8 cellular contexts compared by ENCODE assay signal in genomic region chr13:105139380-105140285, GRCh38.
DNase-seq lines count a peak whose midpoint lies in the region; ATAC-seq and TF ChIP-seq lines count a peak whose summit lies in the region.

No MANE protein-coding gene starts in this region.

- H3K4me3 Mint-ChIP-seq in CD4-positive, alpha-beta memory T cell: peak overlapping the region; percentile 85 to 98 (median 94)
- peak overlapping the region; percentile 96 for H3K4me3 Mint-ChIP-seq in activated T-helper 17 cell treated with anti-CD3 and anti-CD28 coated beads, Interleukin-2, amount 50 U/mL, for 72 hours

- no peaks in the 10 kb centered on the region for H3K9me3 ChIP-seq in CD4-positive, alpha-beta memory T cell (ENCODE audit: control insufficient read depth in 1 of 2, low read length in 2 of 2)
- no peaks in the 10 kb centered on the region for H3K9me3 ChIP-seq in Peyer's patch

- intact Hi-C loops in CD4-positive, alpha-beta memory T cell (cut with micrococcal nuclease): loop anchor here (5.0 to 10.0 kb wide), 2 partner anchors 1395 to 1428 kb away; partner anchors contain the start of genes ARGLU1 and EFNB2
- intact Hi-C loops in left ventricle myocardium superior (cut with micrococcal nuclease): no loop called here

- peak; percentile 67 to 73 (median 70) for DNase-seq in CD4-positive, alpha-beta memory T cell
- DNase-seq in Peyer's patch (peak in 2 of 3 donors; percentile 65 to 67), left ventricle myocardium superior (peak; percentile 63), NCI-H1417 treated with DMSO at 0.1 percent for 48 hours (lab: John Stamatoyannopoulos, UW) (no peak)
- peak; percentile 43 for DNase-seq in stimulated activated CD4-positive, alpha-beta T cell treated with anti-CD3 and anti-CD28 coated beads, Interleukin-4, amount 100 ng/mL, for 1 hour

- TF ChIP-seq POLR2A in Peyer's patch (IDR thresholded peaks at IDR 0.05): no peak

- H3K27me3 Mint-ChIP-seq in CD4-positive, alpha-beta memory T cell: no peaks in the 10 kb centered on the region
- H3K27me3 Mint-ChIP-seq in activated T-helper 17 cell treated with anti-CD3 and anti-CD28 coated beads, Interleukin-2, amount 50 U/mL, for 72 hours: no peaks in the 10 kb centered on the region

- H3K9me3 Mint-ChIP-seq in CD4-positive, alpha-beta memory T cell: no peaks in the 10 kb centered on the region
- no peaks in the 10 kb centered on the region for H3K9me3 Mint-ChIP-seq in activated T-helper 17 cell treated with anti-CD3 and anti-CD28 coated beads, Interleukin-2, amount 50 U/mL, for 72 hours

- peak in 3 of 6 experiments; percentile 5 to 11 (median 9) for TF ChIP-seq CTCF in Peyer's patch (IDR thresholded peaks at IDR 0.05)

- H3K27ac Mint-ChIP-seq in CD4-positive, alpha-beta memory T cell: peak overlapping the region; percentile 89 to 98 (median 96)
- peak overlapping the region; percentile 97 for H3K27ac Mint-ChIP-seq in activated T-helper 17 cell treated with anti-CD3 and anti-CD28 coated beads, Interleukin-2, amount 50 U/mL, for 72 hours

- ATAC-seq in GM19438 (IDR thresholded peaks at IDR 0.05; ENCODE audit: low read depth, unreplicated experiment): peak; percentile 99
- peak; percentile 97 for ATAC-seq in HG03521 (IDR thresholded peaks at IDR 0.05; ENCODE audit: unreplicated experiment)
- peak; percentile 89 for ATAC-seq in activated T-helper 17 cell treated with anti-CD3 and anti-CD28 coated beads, Interleukin-2, amount 50 U/mL, for 72 hours (replicated peaks)
- ATAC-seq in left ventricle myocardium superior: peak; percentile 94

- POLR2A ChIA-PET in CD4-positive, alpha-beta memory T cell (lab: Charles Lee; ENCODE audit: partially characterized antibody): interaction anchor here (1.5 to 2.1 kb wide), 2 partner anchors 1396 to 1428 kb away, joined by 9 to 14 read pairs; partner anchors contain the start of genes ARGLU1 and EFNB2

- H3K27ac ChIP-seq in CD4-positive, alpha-beta memory T cell (ENCODE audit: low read depth, low read length): peak overlapping the region; percentile 55
- H3K27ac ChIP-seq in Peyer's patch: peak overlapping the region; percentile 35 to 73 (median 58)

- H3K4me1 Mint-ChIP-seq in CD4-positive, alpha-beta memory T cell: peaks cover 16 to 20% (median 17%) of the 10 kb centered on the region in 4 donors
- H3K4me1 Mint-ChIP-seq in activated T-helper 17 cell treated with anti-CD3 and anti-CD28 coated beads, Interleukin-2, amount 50 U/mL, for 72 hours: no peaks in the 10 kb centered on the region

- H3K27me3 ChIP-seq in CD4-positive, alpha-beta memory T cell (ENCODE audit: insufficient read depth, low read length): no peaks in the 10 kb centered on the region
- H3K27me3 ChIP-seq in Peyer's patch: no peaks in the 10 kb centered on the region

- CTCF ChIA-PET in CD4-positive, alpha-beta memory T cell (lab: Charles Lee; ENCODE audit: partially characterized antibody): interaction anchor here (1.1 to 1.9 kb wide), 3 partner anchors 34 to 1424 kb away, joined by 4 to 7 read pairs (median 7); no protein-coding TSS in a partner anchor

- no peaks in the 10 kb centered on the region for H3K36me3 ChIP-seq in CD4-positive, alpha-beta memory T cell (ENCODE audit: insufficient read depth, low read length)
- no peaks in the 10 kb centered on the region for H3K36me3 ChIP-seq in Peyer's patch

- H3K4me1 ChIP-seq in CD4-positive, alpha-beta memory T cell (ENCODE audit: insufficient read depth, low read length): peaks cover 12% of the 10 kb centered on the region
- no peaks in the 10 kb centered on the region for H3K4me1 ChIP-seq in Peyer's patch

- H3K4me3 ChIP-seq in CD4-positive, alpha-beta memory T cell (ENCODE audit: low read length in 2 of 2): peak overlapping the region; percentile 49 to 72
- peak overlapping the region; percentile 22 to 47 (median 38) for H3K4me3 ChIP-seq in Peyer's patch

- H3K36me3 Mint-ChIP-seq in CD4-positive, alpha-beta memory T cell: no peaks in the 10 kb centered on the region
- no peaks in the 10 kb centered on the region for H3K36me3 Mint-ChIP-seq in activated T-helper 17 cell treated with anti-CD3 and anti-CD28 coated beads, Interleukin-2, amount 50 U/mL, for 72 hours (ENCODE audit: low read depth)
